In the genomic region with DNA sequence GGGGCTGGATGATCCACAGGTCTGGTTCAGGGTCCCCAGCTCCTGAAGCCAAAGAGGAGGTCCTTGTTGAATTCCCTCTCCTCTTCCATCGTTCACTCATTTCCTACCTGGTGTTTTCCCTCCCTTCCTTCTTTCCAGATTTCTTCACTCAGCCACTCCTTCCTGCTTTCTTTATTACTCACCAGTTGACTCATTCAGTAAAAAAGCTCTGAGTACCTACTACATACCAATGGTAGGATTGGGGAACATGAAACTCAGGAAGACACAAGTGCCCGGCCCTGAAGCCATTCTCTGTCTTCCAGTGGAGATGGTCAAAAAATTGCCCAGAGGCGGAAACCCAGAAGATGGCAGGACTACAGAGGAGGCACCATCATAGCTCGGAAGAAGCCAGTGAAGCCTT, we compare ENCODE assay signal across 15 cellular contexts. TPM values are rescaled to one million over a fixed set of nuclear protein-coding genes. Genes with fewer than 3 reads are reported as not detected.
DNase-seq lines count a peak whose midpoint lies in the region; TF ChIP-seq lines count a peak whose summit lies in the region.
"Had no signal": no experiment of that assay in that cellular context is flagged by ENCODE, and none has a peak within 500 bp of the region (broad histone marks: within the 10 kb centered on the region; RNA-seq: fewer than 3 reads in every experiment).

No MANE protein-coding gene starts in this region.

- H3K27ac ChIP-seq in esophagus (ENCODE audit: low read depth in 2 of 2, low read length in 1 of 2) = peak overlapping the region; percentile 96 to 97
- peak overlapping the region in 20 of 21 experiments; percentile 22 to 80 (median 62) for H3K27ac ChIP-seq in skin epidermis
- H3K27ac ChIP-seq in ascending aorta = no peak overlapping the region

- no peaks in the 10 kb centered on the region for H3K27me3 ChIP-seq in esophagus (ENCODE audit: control insufficient read depth in 1 of 2, insufficient read depth in 2 of 2, low read length in 2 of 2)
- H3K27me3 ChIP-seq in ascending aorta = no peaks in the 10 kb centered on the region

- H3K36me3 ChIP-seq in esophagus (ENCODE audit: control insufficient read depth in 2 of 2, insufficient read depth in 2 of 2, low read length in 1 of 2) = no peaks in the 10 kb centered on the region
- H3K36me3 ChIP-seq in ascending aorta = no peaks in the 10 kb centered on the region

- H3K4me1 ChIP-seq in esophagus (ENCODE audit: control insufficient read depth in 2 of 2, insufficient read depth in 2 of 2, low read length in 1 of 2) = peaks cover 0 to 7% of the 10 kb centered on the region in 2 donors
- H3K4me1 ChIP-seq in ascending aorta = no peaks in the 10 kb centered on the region

- DNase-seq in HCEC 1CT (peak; percentile 76), RKO (ENCODE audit: low spot score) (peak; percentile 49), ascending aorta (ENCODE audit: low spot score in 2 of 2) (no peak), NCI-H1694 treated with DMSO at 0.1 percent for 48 hours (lab: John Stamatoyannopoulos, UW) (no peak), NCI-H526 (lab: John Stamatoyannopoulos, UW) (no peak), putamen (ENCODE audit: low spot score) (no peak)
- DNase-seq: activated CD4-positive, alpha-beta memory T cell treated with anti-CD3 and anti-CD28 coated beads, Interleukin-2, amount 10 ng/mL, durations not matched to agents 7 days and 5 days; dermis blood vessel endothelial cell; DMS79; NCI-H1048; T-helper 17 cell had no signal

- intact Hi-C loops in ascending aorta (cut with DNase I) = loop anchor here (10.0 kb wide), 1 partner anchor 416 kb away; the partner anchor contains the start of gene SIRPA

- WGBS in esophagus, 2 donors = 47 to 64% methylated on average over 4 of the region's 4 CpGs

- no peaks in the 10 kb centered on the region for H3K9me3 ChIP-seq in esophagus (ENCODE audit: control insufficient read depth in 2 of 2, insufficient read depth in 1 of 2, low read depth in 1 of 2, low read length in 1 of 2)
- H3K9me3 ChIP-seq in ascending aorta = no peaks in the 10 kb centered on the region

- H3K4me3 ChIP-seq in esophagus (ENCODE audit: low read depth in 1 of 2, low read length in 2 of 2) (no peak overlapping the region), skin epidermis (no peak overlapping the region), ascending aorta (no peak overlapping the region)

- no peak for TF ChIP-seq CTCF in ascending aorta (IDR thresholded peaks at IDR 0.05)

RNA-seq across cellular contexts. Expression of gene NSFL1C, which starts 11.9 kb away (rescaled TPM):
- 10 to 100 TPM; 44.4 to 69.4 TPM for polyA plus RNA-seq in esophagus
- 58.5 TPM for total RNA-seq in ascending aorta

RNA-seq across cellular contexts. Expression of gene SIRPB2, which starts 12.7 kb away (rescaled TPM):
- polyA plus RNA-seq in esophagus = under 1 TPM; 0.41 to 0.75 TPM
- total RNA-seq in ascending aorta = 8.6 TPM
- total RNA-seq: activated CD4-positive, alpha-beta memory T cell treated with anti-CD3 and anti-CD28 coated beads, Interleukin-2, amount 10 ng/mL, durations not matched to agents 7 days and 5 days; mesothelial cell of epicardium; progenitor cell of endocrine pancreas had no signal

Comparison
In these comparisons a context has a peak if more than half of its experiments do, and no peak if none do; other contexts are left out.
1. DNase-seq: peak in HCEC 1CT (single experiment) and RKO (single experiment); none in ascending aorta (0 of 2), NCI-H1694 treated with DMSO at 0.1 percent for 48 hours (single experiment), NCI-H526 (0 of 2) and putamen (single experiment).
2. H3K27ac ChIP-seq: peak in esophagus (2 of 2) and skin epidermis (20 of 21); none in ascending aorta (0 of 2).